ENCODE assay signal across 1 cellular context in the genomic region with DNA sequence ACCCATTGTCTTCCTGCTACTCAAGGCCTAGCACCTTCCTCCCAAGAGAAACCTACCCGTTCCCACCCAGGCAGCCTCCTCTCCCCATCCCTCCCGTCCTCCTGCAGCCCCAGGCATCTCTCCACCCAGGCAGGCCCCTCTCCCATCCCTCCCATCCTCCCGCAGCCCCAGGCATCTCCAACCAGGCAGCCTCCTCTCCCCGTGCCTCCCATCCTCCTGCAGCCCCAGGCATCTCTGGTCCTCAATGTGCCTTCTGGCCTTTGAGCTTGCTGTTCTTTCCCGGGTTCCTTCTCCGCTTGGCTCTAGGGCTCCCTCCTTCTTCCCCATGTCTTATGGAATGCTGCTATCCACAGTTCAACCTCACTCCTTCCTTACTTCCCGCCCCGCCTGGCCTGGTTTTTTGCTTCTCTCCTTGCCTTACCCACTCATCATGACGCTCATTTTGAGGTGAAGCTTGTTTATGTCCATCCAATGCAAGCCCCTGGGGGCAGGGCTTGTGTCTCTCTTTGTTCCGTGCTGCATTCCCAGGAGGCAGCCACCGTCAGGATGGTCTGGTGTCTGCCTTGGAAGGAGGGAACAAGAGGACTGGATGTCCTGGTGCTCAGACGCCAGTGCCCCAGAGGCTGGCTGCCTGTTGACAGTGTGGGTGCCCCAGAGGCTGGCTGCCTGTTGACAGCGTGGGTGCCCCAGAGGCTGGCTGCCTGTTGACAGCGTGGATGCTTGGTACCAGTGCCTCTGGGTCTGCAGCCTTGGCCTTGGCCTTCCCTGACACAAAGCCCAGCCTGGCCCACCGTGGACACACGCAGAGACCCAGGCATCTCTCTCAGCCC.
TF ChIP-seq lines count a peak whose summit lies in the region.

No MANE protein-coding gene starts in this region.

TF ChIP-seq in GM23338, 12 proteins besides CTCF, POLR2A, EP300 and RAD21 (continued from another document):
- TF ChIP-seq ETS1 (IDR thresholded peaks at IDR 0.05) (no peak), NANOG (IDR thresholded peaks at IDR 0.05; ENCODE audit: borderline replicate concordance) (no peak), ZNF114 (CRISPR knock-in tag; IDR thresholded peaks at IDR 0.05) (no peak), ZNF462 (CRISPR knock-in tag; IDR thresholded peaks at IDR 0.05) (no peak), POLR2AphosphoS5 (IDR thresholded peaks at IDR 0.05; ENCODE audit: low read depth) (no peak), STAT1 (IDR thresholded peaks at IDR 0.05; ENCODE audit: unreplicated experiment) (no peak), EZH2 (IDR thresholded peaks at IDR 0.05; ENCODE audit: low read depth, unreplicated experiment) (no peak), REST (IDR thresholded peaks at IDR 0.05; ENCODE audit: unreplicated experiment) (no peak), EZH2phosphoT487 (IDR thresholded peaks at IDR 0.05; ENCODE audit: unreplicated experiment) (no peak)
